8 cellular contexts compared by ENCODE assay signal in genomic region chr16:27109666-27110523, GRCh38. TPM values are rescaled to one million over a fixed set of nuclear protein-coding genes. Genes with fewer than 3 reads are reported as not detected.
DNase-seq lines count a peak whose midpoint lies in the region; ATAC-seq and TF ChIP-seq lines count a peak whose summit lies in the region.

No MANE protein-coding gene starts in this region.

- H3K4me1 ChIP-seq in DOHH2 (ENCODE audit: control insufficient read depth, low read length) (peaks cover 39% of the 10 kb centered on the region), OCI-LY1 (ENCODE audit: insufficient read depth, low read length, severe bottlenecking) (peaks cover 5% of the 10 kb centered on the region)

- H3K79me2 ChIP-seq in DOHH2 (ENCODE audit: control insufficient read depth, low read length) (no peaks in the 10 kb centered on the region), OCI-LY1 (ENCODE audit: insufficient read depth, low read length) (no peaks in the 10 kb centered on the region)

- H3K9me3 ChIP-seq in DOHH2 (ENCODE audit: control insufficient read depth, insufficient read depth, low read length) (no peaks in the 10 kb centered on the region), OCI-LY1 (ENCODE audit: low read length) (no peaks in the 10 kb centered on the region)

- H3K4me1 Mint-ChIP-seq in naive B cell, result peaks cover 36 to 45% (median 40%) of the 10 kb centered on the region in 3 donors

- peak overlapping the region; percentile 63 for H3K4me2 ChIP-seq in DOHH2 (ENCODE audit: low read length)
- H3K4me2 ChIP-seq in OCI-LY1 (ENCODE audit: low read length), result peak overlapping the region; percentile 51

- H3K36me3 Mint-ChIP-seq in naive B cell, result no peaks in the 10 kb centered on the region

- TF ChIP-seq CTCF in DOHH2 (IDR thresholded peaks at IDR 0.05; ENCODE audit: low read depth, low read length, poor library complexity, severe bottlenecking), result peak; percentile 65
- peak; percentile 65 for TF ChIP-seq CTCF in OCI-LY1 (IDR thresholded peaks at IDR 0.05; ENCODE audit: low read length)

- H3K27me3 Mint-ChIP-seq in naive B cell, result no peaks in the 10 kb centered on the region

- ATAC-seq in HG02981 (IDR thresholded peaks at IDR 0.05; ENCODE audit: unreplicated experiment), result peak; percentile 40
- ATAC-seq in esophagus mucosa, result peak; percentile 84
- peak; percentile 47 to 60 for ATAC-seq in naive B cell (ENCODE audit: low read depth in 2 of 2)
- no peak for ATAC-seq in HG03175 (IDR thresholded peaks at IDR 0.05; ENCODE audit: unreplicated experiment)

- DNase-seq in activated T-cell treated with anti-CD3 and anti-CD28 coated beads for 4 hours, result peak; percentile 85
- DNase-seq in naive B cell, result peak; percentile 74
- DNase-seq in stimulated activated CD8-positive, alpha-beta memory T cell treated with anti-CD3 and anti-CD28 coated beads, Interleukin-7, amount 100 ng/mL, for 24 hours (ENCODE audit: low read depth), result peak; percentile 61

- H3K9ac ChIP-seq in OCI-LY1 (ENCODE audit: low read length), result no peak overlapping the region

- H3K36me3 ChIP-seq in DOHH2 (ENCODE audit: control insufficient read depth, low read length), result no peaks in the 10 kb centered on the region
- H3K36me3 ChIP-seq in OCI-LY1 (ENCODE audit: insufficient read depth, low read length), result no peaks in the 10 kb centered on the region

- H3K9me2 ChIP-seq in DOHH2 (replicated peaks; ENCODE audit: control insufficient read depth, low read length) (no peaks in the 10 kb centered on the region), OCI-LY1 (ENCODE audit: low read depth, low read length) (no peaks in the 10 kb centered on the region)

- peak overlapping the region in 7 of 8 donors; percentile 58 to 86 (median 71) for H3K4me3 Mint-ChIP-seq in naive B cell

- H3K27me3 ChIP-seq in DOHH2 (ENCODE audit: control insufficient read depth, low read length), result no peaks in the 10 kb centered on the region
- H3K27me3 ChIP-seq in OCI-LY1 (ENCODE audit: insufficient read depth, low read length), result no peaks in the 10 kb centered on the region

- H3K4me3 ChIP-seq in DOHH2 (ENCODE audit: low read length) (peak overlapping the region; percentile 66), OCI-LY1 (ENCODE audit: low read depth, low read length, poor library complexity, severe bottlenecking) (peak overlapping the region; percentile 36)

- H2AFZ ChIP-seq in OCI-LY1 (ENCODE audit: low read length), result no peak overlapping the region

- H4K20me1 ChIP-seq in DOHH2 (ENCODE audit: control insufficient read depth, insufficient read depth, low read depth, low read length) (no peaks in the 10 kb centered on the region), OCI-LY1 (ENCODE audit: insufficient read depth, low read length) (no peaks in the 10 kb centered on the region)

- H3F3A ChIP-seq in DOHH2 (ENCODE audit: control insufficient read depth, insufficient read depth) (no peaks in the 10 kb centered on the region), OCI-LY1 (ENCODE audit: insufficient read depth, low read length) (no peaks in the 10 kb centered on the region)

- peak overlapping the region in 3 of 6 donors; percentile 43 to 78 (median 77) for H3K27ac Mint-ChIP-seq in naive B cell

- H3K27ac ChIP-seq in DOHH2 (ENCODE audit: low read depth, low read length) (no peak overlapping the region), OCI-LY1 (ENCODE audit: low read depth, low read length, poor library complexity, severe bottlenecking) (no peak overlapping the region)

- no peaks in the 10 kb centered on the region for H3K9me3 Mint-ChIP-seq in naive B cell

RNA-seq across cellular contexts. Expression of gene C16orf82, which starts 43.2 kb away (rescaled TPM):
- not detected for total RNA-seq in esophagus mucosa
- polyA plus RNA-seq in naive B cell (ENCODE audit: low read depth in 6 of 6), result not detected
